Comparison of ENCODE assay signal across 14 cellular contexts in genomic region chr3:129888739-129889138, GRCh38. TPM values are rescaled to one million over a fixed set of nuclear protein-coding genes. Genes with fewer than 3 reads are reported as not detected.
DNase-seq lines count a peak whose midpoint lies in the region; ATAC-seq and TF ChIP-seq lines count a peak whose summit lies in the region.
"Had no signal": no experiment of that assay in that cellular context is flagged by ENCODE, and none has a peak within 500 bp of the region (broad histone marks: within the 10 kb centered on the region; RNA-seq: fewer than 3 reads in every experiment).

No MANE protein-coding gene starts in this region.

- H3K36me3 ChIP-seq in cardiac muscle cell, result no peaks in the 10 kb centered on the region
- H3K36me3 ChIP-seq: upper lobe of right lung had no signal

- intact Hi-C loops in left ventricle myocardium superior (cut with micrococcal nuclease), result no loop called here

- DNase-seq in cardiac muscle cell (ENCODE audit: low read depth in 1 of 2, low spot score in 1 of 2) (peak in 1 of 2 donors; percentile 87), left ventricle myocardium superior (no peak), fibroblast of peridontal ligament (ENCODE audit: extremely low read depth) (peak; percentile 88), stromal cell of bone marrow (ENCODE audit: low read depth) (peak; percentile 74)
- DNase-seq in stimulated activated effector memory CD8-positive, alpha-beta T cell treated with anti-CD3 and anti-CD28 coated beads, Interleukin-12 subunit alpha, Interleukin-12 subunit beta, amount 100 ng/mL, for 72 hours (ENCODE audit: low spot score in 2 of 2), result no peak
- no peak for DNase-seq in stimulated activated CD4-positive, alpha-beta T cell treated with anti-CD3 and anti-CD28 coated beads, Interleukin-12 subunit alpha, Interleukin-12 subunit beta, amount 100 ng/mL, for 4 hours
- DNase-seq: activated CD4-positive, alpha-beta T cell treated with anti-CD3 and anti-CD28 coated beads for 48 hours; aorta; naive thymus-derived CD8-positive, alpha-beta T cell; NCI-H1436; RPMI8226; upper lobe of right lung had no signal

- no peak overlapping the region for H3K27ac Mint-ChIP-seq in stimulated activated effector memory CD8-positive, alpha-beta T cell treated with anti-CD3 and anti-CD28 coated beads, Interleukin-12 subunit alpha, Interleukin-12 subunit beta, amount 100 ng/mL, for 72 hours

- H3K4me1 Mint-ChIP-seq in stimulated activated effector memory CD8-positive, alpha-beta T cell treated with anti-CD3 and anti-CD28 coated beads, Interleukin-12 subunit alpha, Interleukin-12 subunit beta, amount 100 ng/mL, for 72 hours, result peaks cover 41% of the 10 kb centered on the region

- peaks cover 35% of the 10 kb centered on the region for H3K4me1 ChIP-seq in cardiac muscle cell (ENCODE audit: low read depth)

- no peak overlapping the region for H3K4me3 ChIP-seq in cardiac muscle cell
- H3K4me3 ChIP-seq: upper lobe of right lung had no signal

- no peak for TF ChIP-seq CTCF in cardiac muscle cell (IDR thresholded peaks at IDR 0.05; ENCODE audit: low read depth, low read length)

- H3K4me3 Mint-ChIP-seq in stimulated activated effector memory CD8-positive, alpha-beta T cell treated with anti-CD3 and anti-CD28 coated beads, Interleukin-12 subunit alpha, Interleukin-12 subunit beta, amount 100 ng/mL, for 72 hours, result no peak overlapping the region

- H3K27me3 ChIP-seq in cardiac muscle cell, result no peaks in the 10 kb centered on the region
- H3K27me3 ChIP-seq: upper lobe of right lung had no signal

- H3K36me3 Mint-ChIP-seq in stimulated activated effector memory CD8-positive, alpha-beta T cell treated with anti-CD3 and anti-CD28 coated beads, Interleukin-12 subunit alpha, Interleukin-12 subunit beta, amount 100 ng/mL, for 72 hours, result peaks cover 9% of the 10 kb centered on the region
- H3K36me3 Mint-ChIP-seq: naive thymus-derived CD8-positive, alpha-beta T cell had no signal

- ATAC-seq in left ventricle myocardium superior (no peak), SK-N-SH treated with all-trans-retinoic acid at 6 μM for 48 hours (peak; percentile 66), HG03196 (IDR thresholded peaks at IDR 0.05; ENCODE audit: unreplicated experiment) (no peak)
- no peak for ATAC-seq in stimulated activated effector memory CD8-positive, alpha-beta T cell treated with anti-CD3 and anti-CD28 coated beads, Interleukin-12 subunit alpha, Interleukin-12 subunit beta, amount 100 ng/mL, for 72 hours
- ATAC-seq: naive thymus-derived CD8-positive, alpha-beta T cell; upper lobe of right lung had no signal

- H3K9me3 ChIP-seq in cardiac muscle cell (ENCODE audit: low read depth), result no peaks in the 10 kb centered on the region
- H3K9me3 ChIP-seq: upper lobe of right lung had no signal

- H3K27ac ChIP-seq in cardiac muscle cell, result peak overlapping the region; percentile 29
- H3K27ac ChIP-seq: upper lobe of right lung had no signal

- no peaks in the 10 kb centered on the region for H3K9me3 Mint-ChIP-seq in stimulated activated effector memory CD8-positive, alpha-beta T cell treated with anti-CD3 and anti-CD28 coated beads, Interleukin-12 subunit alpha, Interleukin-12 subunit beta, amount 100 ng/mL, for 72 hours
- H3K9me3 Mint-ChIP-seq: naive thymus-derived CD8-positive, alpha-beta T cell had no signal

TF ChIP-seq in SK-N-SH treated with all-trans-retinoic acid at 6 μM for 48 hours, 23 proteins besides CTCF, POLR2A, EP300 and RAD21:
- TF ChIP-seq OSR1 (CRISPR knock-in tag; IDR thresholded peaks at IDR 0.05), result no peak
- no peak for TF ChIP-seq ARNTL (CRISPR knock-in tag; IDR thresholded peaks at IDR 0.05; ENCODE audit: borderline replicate concordance, low read depth)
- TF ChIP-seq ZFP30 (CRISPR knock-in tag; IDR thresholded peaks at IDR 0.05), result no peak
- TF ChIP-seq ZNF565 (CRISPR knock-in tag; conservative IDR thresholded peaks at IDR 0.05; ENCODE audit: low read depth), result no peak
- TF ChIP-seq CSDC2 (CRISPR knock-in tag; IDR thresholded peaks at IDR 0.05), result no peak
TF ChIP-seq in SK-N-SH treated with all-trans-retinoic acid at 6 μM for 48 hours: peak in this region for 0.

RNA-seq across cellular contexts. Expression of gene TMCC1, which starts 4.8 kb away (rescaled TPM):
- total RNA-seq in cardiac muscle cell, result 26.9 and 29.7 TPM in 2 replicates
- polyA plus RNA-seq in cardiac muscle cell, result 12.3 and 12.7 TPM in 2 replicates
- 28.4 TPM for total RNA-seq in left ventricle myocardium superior

Comparison
In these comparisons a context has a peak if more than half of its experiments do, and no peak if none do; other contexts are left out.
1. DNase-seq: peak in fibroblast of peridontal ligament (single experiment) and stromal cell of bone marrow (single experiment); none in left ventricle myocardium superior (single experiment), stimulated activated effector memory CD8-positive, alpha-beta T cell treated with anti-CD3 and anti-CD28 coated beads, Interleukin-12 subunit alpha, Interleukin-12 subunit beta, amount 100 ng/mL, for 72 hours (0 of 2) and stimulated activated CD4-positive, alpha-beta T cell treated with anti-CD3 and anti-CD28 coated beads, Interleukin-12 subunit alpha, Interleukin-12 subunit beta, amount 100 ng/mL, for 4 hours (single experiment).